Comparison of ENCODE assay signal across 8 cellular contexts in genomic region chr17:2402517-2402916, GRCh38. TPM values are rescaled to one million over a fixed set of nuclear protein-coding genes. Genes with fewer than 3 reads are reported as not detected.
A peak's percentile ranks its signal among the peaks of the same experiment; 100 is the strongest.
DNase-seq lines count a peak whose midpoint lies in the region; ATAC-seq and TF ChIP-seq lines count a peak whose summit lies in the region.

No MANE protein-coding gene starts in this region.

- POLR2A ChIA-PET in T-cell (lab: Charles Lee) = interaction anchor here (0.6 to 1.5 kb wide), 4 partner anchors 8 to 212 kb away, joined by 3 to 6 read pairs (median 5); no protein-coding TSS in a partner anchor

- CTCF ChIA-PET in T-cell (lab: Charles Lee) = interaction anchor here (0.6 to 2.0 kb wide), 8 partner anchors 10 to 383 kb away, joined by 3 to 11 read pairs (median 4); no protein-coding TSS in a partner anchor

- H3K27me3 Mint-ChIP-seq in T-cell = no peaks in the 10 kb centered on the region

- ATAC-seq in T-cell (replicated peaks in 1 of 4) (no peak), GM19467 (IDR thresholded peaks at IDR 0.05; ENCODE audit: unreplicated experiment) (no peak), HG03175 (IDR thresholded peaks at IDR 0.05; ENCODE audit: unreplicated experiment) (no peak)

- H3K4me3 ChIP-seq in GM12865 (ENCODE audit: low read depth, low read length) (peak overlapping the region; percentile 64), fibroblast of pulmonary artery (replicated peaks; ENCODE audit: low read depth, low read length) (peak overlapping the region; percentile 67), retinal pigment epithelial cell (ENCODE audit: low read length) (peak overlapping the region; percentile 58)

- H3K9me3 Mint-ChIP-seq in T-cell = no peaks in the 10 kb centered on the region

- peaks cover 28 to 57% (median 41%) of the 10 kb centered on the region in 3 donors for H3K4me1 Mint-ChIP-seq in T-cell

- DNase-seq in GM12865 (ENCODE audit: low read depth) (no peak), T-cell (no peak), fibroblast of pulmonary artery (ENCODE audit: low read depth) (no peak), retinal pigment epithelial cell (ENCODE audit: low read depth) (no peak), ureter (ENCODE audit: low spot score) (no peak), NOMO-1 treated with DMSO at 0.1 percent for 48 hours (lab: John Stamatoyannopoulos, UW; ENCODE audit: unreplicated experiment) (no peak)

- TF ChIP-seq CTCF in GM12865 (IDR thresholded peaks at IDR 0.05; ENCODE audit: insufficient read depth, low read depth, low read length, missing control alignments) (no peak), fibroblast of pulmonary artery (IDR thresholded peaks at IDR 0.05; ENCODE audit: low read length, missing control alignments) (no peak), retinal pigment epithelial cell (conservative IDR thresholded peaks at IDR 0.05; ENCODE audit: low read depth, low read length) (no peak)

- H3K4me3 Mint-ChIP-seq in T-cell = peak overlapping the region; percentile 78 to 99 (median 80)

- peak overlapping the region; percentile 81 to 82 for H3K27ac Mint-ChIP-seq in T-cell

- H3K36me3 Mint-ChIP-seq in T-cell = no peaks in the 10 kb centered on the region

RNA-seq across cellular contexts. Expression of gene MNT, which starts 1.7 kb away (rescaled TPM):
- total RNA-seq in T-cell (10 to 100 TPM; 43.0 to 97.8 (median 58.2) TPM), ureter (47.4 TPM)
